Comparison of ENCODE assay signal across 8 cellular contexts in genomic region chr17:1485748-1486376, GRCh38. TPM values are rescaled to one million over a fixed set of nuclear protein-coding genes. Genes with fewer than 3 reads are reported as not detected.
DNase-seq lines count a peak whose midpoint lies in the region; ATAC-seq lines count a peak whose summit lies in the region.

No MANE protein-coding gene starts in this region.

- intact Hi-C loops in CD4-positive, alpha-beta memory T cell (cut with micrococcal nuclease) = no loop called here
- intact Hi-C loops in left cardiac atrium (cut with DNase I) (no loop called here), sciatic nerve (cut with DNase I) (no loop called here)

- H3K9me3 ChIP-seq in CD4-positive, alpha-beta memory T cell (ENCODE audit: control insufficient read depth in 1 of 2, low read length in 2 of 2) = no peaks in the 10 kb centered on the region
- no peaks in the 10 kb centered on the region for H3K9me3 ChIP-seq in SJCRH30 (replicated peaks)

- peaks cover 16 to 58% (median 29%) of the 10 kb centered on the region in 4 donors for H3K4me1 Mint-ChIP-seq in CD4-positive, alpha-beta memory T cell
- H3K4me1 Mint-ChIP-seq in activated naive CD8-positive, alpha-beta T cell treated with anti-CD3 and anti-CD28 coated beads, Interleukin-2, amount 50 U/mL, for 24 hours = peaks cover 35% of the 10 kb centered on the region

- H3K4me1 ChIP-seq in CD4-positive, alpha-beta memory T cell (ENCODE audit: insufficient read depth, low read length) = peaks cover 40% of the 10 kb centered on the region
- no peaks in the 10 kb centered on the region; the same call in 1 of the 2 replicates for H3K4me1 ChIP-seq in SJCRH30

- H3K4me3 ChIP-seq in CD4-positive, alpha-beta memory T cell (ENCODE audit: low read length in 2 of 2) = peak overlapping the region in 1 of 2 donors; percentile 41
- peak overlapping the region; percentile 71 for H3K4me3 ChIP-seq in SJCRH30

- H3K27ac ChIP-seq in CD4-positive, alpha-beta memory T cell (ENCODE audit: low read depth, low read length) = peak overlapping the region; percentile 72
- peak overlapping the region; percentile 53 for H3K27ac ChIP-seq in SJCRH30

- peak overlapping the region in 4 of 7 donors; percentile 30 to 97 (median 64) for H3K27ac Mint-ChIP-seq in CD4-positive, alpha-beta memory T cell
- H3K27ac Mint-ChIP-seq in activated naive CD8-positive, alpha-beta T cell treated with anti-CD3 and anti-CD28 coated beads, Interleukin-2, amount 50 U/mL, for 24 hours = no peak overlapping the region

- H3K36me3 Mint-ChIP-seq in CD4-positive, alpha-beta memory T cell = peaks cover 10 to 22% of the 10 kb centered on the region in 2 donors
- H3K36me3 Mint-ChIP-seq in activated naive CD8-positive, alpha-beta T cell treated with anti-CD3 and anti-CD28 coated beads, Interleukin-2, amount 50 U/mL, for 24 hours (ENCODE audit: low read depth) = peaks cover 6% of the 10 kb centered on the region

- DNase-seq in CD4-positive, alpha-beta memory T cell = peak; percentile 59 to 83 (median 59)
- DNase-seq in HCEC 1CT (peak; percentile 61), SJCRH30 (peak; percentile 27 to 28), left cardiac atrium (peak; percentile 83), sciatic nerve (ENCODE audit: low spot score) (peak; percentile 82), NCI-H2081 treated with DMSO at 0.1 percent for 48 hours (lab: John Stamatoyannopoulos, UW) (no peak)
- DNase-seq in activated naive CD8-positive, alpha-beta T cell treated with anti-CD3 and anti-CD28 coated beads, Interleukin-2, amount 50 U/mL, for 24 hours = peak; percentile 72

- peaks cover 0 to 4% (median 0%) of the 10 kb centered on the region in 8 donors for H3K9me3 Mint-ChIP-seq in CD4-positive, alpha-beta memory T cell
- no peaks in the 10 kb centered on the region for H3K9me3 Mint-ChIP-seq in activated naive CD8-positive, alpha-beta T cell treated with anti-CD3 and anti-CD28 coated beads, Interleukin-2, amount 50 U/mL, for 24 hours

- no peaks in the 10 kb centered on the region for H3K27me3 Mint-ChIP-seq in CD4-positive, alpha-beta memory T cell
- H3K27me3 Mint-ChIP-seq in activated naive CD8-positive, alpha-beta T cell treated with anti-CD3 and anti-CD28 coated beads, Interleukin-2, amount 50 U/mL, for 24 hours = peaks cover 2% of the 10 kb centered on the region

- peak overlapping the region in 5 of 8 donors; percentile 21 to 91 (median 86) for H3K4me3 Mint-ChIP-seq in CD4-positive, alpha-beta memory T cell
- peak overlapping the region; percentile 51 for H3K4me3 Mint-ChIP-seq in activated naive CD8-positive, alpha-beta T cell treated with anti-CD3 and anti-CD28 coated beads, Interleukin-2, amount 50 U/mL, for 24 hours

- peak; percentile 25 for ATAC-seq in activated naive CD8-positive, alpha-beta T cell treated with anti-CD3 and anti-CD28 coated beads, Interleukin-2, amount 50 U/mL, for 24 hours
- ATAC-seq in left cardiac atrium (peak; percentile 26 to 34), sciatic nerve (peak; percentile 34), GM21786 (IDR thresholded peaks at IDR 0.05; ENCODE audit: unreplicated experiment) (no peak)

- CTCF ChIA-PET in CD4-positive, alpha-beta memory T cell (lab: Charles Lee; ENCODE audit: partially characterized antibody) = no interaction called here

- POLR2A ChIA-PET in CD4-positive, alpha-beta memory T cell (lab: Charles Lee; ENCODE audit: partially characterized antibody) = interaction anchor here (0.8 to 5.4 kb wide), 6 partner anchors 23 to 120 kb away, joined by 3 to 56 read pairs (median 4); partner anchors contain the start of genes CRK and INPP5K

- H3K27me3 ChIP-seq in CD4-positive, alpha-beta memory T cell (ENCODE audit: insufficient read depth, low read length) = no peaks in the 10 kb centered on the region
- H3K27me3 ChIP-seq in SJCRH30 = no peaks in the 10 kb centered on the region

- peaks cover 3% of the 10 kb centered on the region for H3K36me3 ChIP-seq in CD4-positive, alpha-beta memory T cell (ENCODE audit: insufficient read depth, low read length)
- no peaks in the 10 kb centered on the region for H3K36me3 ChIP-seq in SJCRH30

RNA-seq across cellular contexts. Expression of gene MYO1C, which starts 6.6 kb away (rescaled TPM):
- total RNA-seq in CD4-positive, alpha-beta memory T cell = 10 to 100 TPM; 30.9 to 31.1 TPM
- polyA plus RNA-seq in CD4-positive, alpha-beta memory T cell = 10 to 100 TPM in 1 of 2 donors, 1 to 10 TPM in 1; 6.3 to 18.7 TPM
- 17.9 and 19.1 TPM in 2 replicates for total RNA-seq in SJCRH30 (2014; rRNA removed; shearing (Covaris generic))
- total RNA-seq in left cardiac atrium = 100 to 1,000 TPM; 175 to 184 TPM
- total RNA-seq in sciatic nerve = 326 TPM

RNA-seq across cellular contexts. Expression of gene CRK, which starts 29.8 kb away (rescaled TPM):
- 10 to 100 TPM; 29.3 to 32.1 TPM for total RNA-seq in CD4-positive, alpha-beta memory T cell
- 10 to 100 TPM; 24.2 to 25.1 TPM for polyA plus RNA-seq in CD4-positive, alpha-beta memory T cell
- 39.4 and 41.3 TPM in 2 replicates for total RNA-seq in SJCRH30 (2014; rRNA removed; shearing (Covaris generic))
- total RNA-seq in left cardiac atrium = 10 to 100 TPM; 37.0 to 44.4 TPM
- total RNA-seq in sciatic nerve = 59.6 TPM

RNA-seq across cellular contexts. Expression of gene INPP5K, which starts 30.6 kb away (rescaled TPM):
- total RNA-seq in CD4-positive, alpha-beta memory T cell = 10 to 100 TPM; 73.6 to 78.5 TPM
- polyA plus RNA-seq in CD4-positive, alpha-beta memory T cell = 100 to 1,000 TPM in 1 of 2 donors, 10 to 100 TPM in 1; 81.9 to 123 TPM
- 9.7 and 9.9 TPM in 2 replicates for total RNA-seq in SJCRH30 (2014; rRNA removed; shearing (Covaris generic))
- 10 to 100 TPM; 29.7 to 30.1 TPM for total RNA-seq in left cardiac atrium
- 46.5 TPM for total RNA-seq in sciatic nerve
